Comparison of ENCODE assay signal across 8 cellular contexts in the genomic region with DNA sequence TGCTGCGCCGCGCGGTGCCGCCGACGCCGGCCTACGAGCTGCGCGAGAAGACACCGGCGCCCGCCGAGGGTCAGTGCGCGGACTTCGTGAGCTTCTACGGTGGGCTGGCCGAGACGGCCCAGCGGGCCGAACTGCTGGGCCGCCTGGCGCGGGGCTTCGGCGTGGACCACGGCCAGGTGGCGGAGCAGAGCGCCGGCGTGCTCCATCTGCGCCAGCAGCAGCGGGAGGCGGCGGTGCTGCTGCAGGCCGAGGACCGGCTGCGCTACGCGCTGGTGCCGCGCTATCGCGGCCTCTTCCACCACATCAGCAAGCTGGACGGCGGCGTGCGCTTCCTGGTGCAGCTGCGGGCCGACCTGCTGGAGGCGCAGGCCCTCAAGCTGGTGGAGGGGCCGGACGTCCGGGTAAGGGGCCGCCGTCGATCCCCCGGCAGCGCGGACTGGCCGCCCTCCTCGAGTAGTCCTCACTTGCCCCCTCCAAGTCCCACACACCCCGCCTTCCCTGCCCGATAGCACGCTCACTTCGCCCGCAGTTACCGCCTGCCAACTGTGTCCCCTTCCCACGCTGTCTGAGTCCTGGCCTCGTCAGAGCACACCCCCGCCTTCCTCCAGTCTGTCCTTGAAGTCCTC.
DNase-seq lines count a peak whose midpoint lies in the region; ATAC-seq lines count a peak whose summit lies in the region.

No MANE protein-coding gene starts in this region.

- in situ Hi-C loops in T47D (cut with HindIII; ENCODE audit: low pct_unique_long_range_greater_than_20kb, low sequenced_read_pairs) = no loop called here

- DNase-seq in CMK (ENCODE audit: low read depth) (peak; percentile 66), T-helper 22 cell (ENCODE audit: low read depth) (peak; percentile 17), T47D (ENCODE audit: low read depth in 1 of 2, low spot score in 1 of 2) (peak; percentile 40 to 55), islet precursor cell (peak; percentile 84), OCI-M2 (lab: John Stamatoyannopoulos, UW; ENCODE audit: unreplicated experiment) (no peak)
- peak; percentile 2 to 19 for DNase-seq in stimulated activated CD4-positive, alpha-beta T cell treated with anti-CD3 and anti-CD28 coated beads, Interleukin-15, amount 100 ng/mL, for 48 hours (ENCODE audit: low read depth in 2 of 2)

- ATAC-seq in GM19438 (IDR thresholded peaks at IDR 0.05; ENCODE audit: low read depth, unreplicated experiment) (peak; percentile 50), HG03520 (IDR thresholded peaks at IDR 0.05; ENCODE audit: unreplicated experiment) (peak; percentile 46)
